Comparison of ENCODE assay signal across 20 cellular contexts in the genomic region with DNA sequence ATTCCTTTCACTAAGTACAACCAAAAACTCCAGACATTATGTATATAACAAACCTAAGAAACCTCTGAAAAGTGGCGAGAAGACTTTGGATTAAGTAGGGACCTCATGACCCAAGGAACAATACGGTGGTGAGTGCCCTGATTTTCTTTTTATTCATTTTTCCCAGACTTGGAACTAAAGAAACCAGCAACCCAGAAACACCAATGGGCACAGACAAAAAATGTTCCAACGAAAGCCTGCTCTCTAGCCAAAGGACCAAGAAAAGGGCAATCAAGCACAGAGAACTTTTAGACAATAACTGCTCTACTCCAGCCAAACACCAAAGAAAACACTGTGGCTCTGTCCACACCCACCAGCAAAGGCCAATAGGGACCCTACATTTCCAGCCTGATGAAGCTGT.
"Had no signal": no experiment of that assay in that cellular context is flagged by ENCODE, and none has a peak within 500 bp of the region (broad histone marks: within the 10 kb centered on the region; RNA-seq: fewer than 3 reads in every experiment).

No MANE protein-coding gene starts in this region.

- DNase-seq: activated CD4-positive, alpha-beta T cell treated with anti-CD3 and anti-CD28 coated beads for 4 hours; activated CD4-positive, alpha-beta T cell treated with anti-CD3 and anti-CD28 coated beads, Interleukin-2, amount 50 U/mL, for 4 hours; activated CD8-positive, alpha-beta memory T cell treated with anti-CD3 and anti-CD28 coated beads for 24 hours; activated gamma-delta T cell; activated naive CD4-positive, alpha-beta T cell treated with anti-CD3 and anti-CD28 coated beads for 36 hours; activated naive CD8-positive, alpha-beta T cell treated with anti-CD3 and anti-CD28 coated beads for 36 hours; activated T-cell treated with anti-CD3 and anti-CD28 coated beads, Interleukin-2, amount 50 U/mL, for 4 hours; brain microvascular endothelial cell; IMR-90; NCI-H1048; NCI-H146; NCI-H1930; NCI-H2171 treated with DMSO at 0.1 percent for 48 hours; NCI-H345; NCI-H510A; NCI-H526 treated with DMSO at 0.1 percent for 48 hours; NCI-H82 had no signal

- H3K27me3 ChIP-seq: brain microvascular endothelial cell, cardiac muscle cell had no signal

- H3K27ac ChIP-seq: brain microvascular endothelial cell, cardiac muscle cell, SK-N-MC had no signal

- H3K36me3 Mint-ChIP-seq: activated naive CD8-positive, alpha-beta T cell treated with anti-CD3 and anti-CD28 coated beads for 36 hours had no signal

- H3K36me3 ChIP-seq: brain microvascular endothelial cell, cardiac muscle cell had no signal

- ATAC-seq: activated CD4-positive, CD25-positive, alpha-beta regulatory T cell treated with anti-CD3 and anti-CD28 coated beads, Interleukin-2, amount 50 U/mL, for 24 hours; activated T-cell treated with anti-CD3 and anti-CD28 coated beads, Interleukin-2, amount 50 U/mL, for 4 hours had no signal

- H3K4me3 Mint-ChIP-seq: activated naive CD4-positive, alpha-beta T cell treated with anti-CD3 and anti-CD28 coated beads for 36 hours; activated naive CD8-positive, alpha-beta T cell treated with anti-CD3 and anti-CD28 coated beads for 36 hours; activated T-cell treated with anti-CD3 and anti-CD28 coated beads, Interleukin-2, amount 50 U/mL, for 4 hours had no signal

- H3K9me3 Mint-ChIP-seq: activated naive CD4-positive, alpha-beta T cell treated with anti-CD3 and anti-CD28 coated beads for 36 hours; activated naive CD8-positive, alpha-beta T cell treated with anti-CD3 and anti-CD28 coated beads for 36 hours had no signal

- H3K27ac Mint-ChIP-seq: activated naive CD4-positive, alpha-beta T cell treated with anti-CD3 and anti-CD28 coated beads for 36 hours; activated naive CD8-positive, alpha-beta T cell treated with anti-CD3 and anti-CD28 coated beads for 36 hours had no signal

- H3K4me3 ChIP-seq: cardiac muscle cell, SK-N-MC had no signal
